1 cellular context compared by ENCODE assay signal in the genomic region with DNA sequence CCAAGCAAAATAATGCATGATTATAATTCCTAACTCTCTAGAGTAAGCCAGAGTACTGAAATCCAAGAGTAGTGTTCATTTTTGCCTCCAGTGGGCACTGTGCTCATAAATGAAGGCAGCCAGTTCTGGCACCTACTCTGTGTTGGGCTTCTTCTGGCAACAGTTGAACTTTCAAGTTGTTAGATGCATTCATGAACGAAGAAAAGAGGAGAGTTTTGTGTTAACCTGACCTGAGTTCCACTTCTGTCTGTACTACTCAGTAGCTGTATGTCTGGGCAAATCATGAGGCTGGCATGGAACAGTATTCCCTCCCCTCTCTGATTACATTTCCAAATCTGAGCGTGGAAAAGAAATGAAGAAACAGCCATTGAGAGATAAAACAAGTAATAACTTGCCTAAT.
TF ChIP-seq lines count a peak whose summit lies in the region.

No MANE protein-coding gene starts in this region.

TF ChIP-seq in neural cell, 6 proteins besides CTCF, POLR2A, EP300 and RAD21:
- no peak for TF ChIP-seq REST (IDR thresholded peaks at IDR 0.05; ENCODE audit: borderline replicate concordance)
